Comparison of ENCODE assay signal across 11 cellular contexts in genomic region chr22:39478461-39478860, GRCh38. TPM values are rescaled to one million over a fixed set of nuclear protein-coding genes. Genes with fewer than 3 reads are reported as not detected.
A peak's percentile ranks its signal among the peaks of the same experiment; 100 is the strongest.
DNase-seq lines count a peak whose midpoint lies in the region; ATAC-seq and TF ChIP-seq lines count a peak whose summit lies in the region.
"Had no signal": no experiment of that assay in that cellular context is flagged by ENCODE, and none has a peak within 500 bp of the region (broad histone marks: within the 10 kb centered on the region; RNA-seq: fewer than 3 reads in every experiment).

No MANE protein-coding gene starts in this region.

- no peak overlapping the region for H3K4me3 ChIP-seq in Karpas-422 (ENCODE audit: low read length)

- ATAC-seq in SK-N-SH treated with all-trans-retinoic acid at 6 μM for 48 hours (peak; percentile 45; the same call in 1 of the 3 replicates), foreskin keratinocyte (peak; percentile 46), GM19023 (IDR thresholded peaks at IDR 0.05; ENCODE audit: unreplicated experiment) (no peak)
- ATAC-seq: T-cell had no signal

- no peak for TF ChIP-seq CTCF in foreskin keratinocyte (conservative IDR thresholded peaks at IDR 0.05)

- intact Hi-C loops in activated CD4-positive, alpha-beta T cell treated with anti-CD3 and anti-CD28 coated beads, Interleukin-2, amount 10 ng/mL, durations not matched to agents 24 days and 14 days (cut with micrococcal nuclease), result no loop called here

- H3K4me1 Mint-ChIP-seq in activated CD4-positive, alpha-beta T cell treated with anti-CD3 and anti-CD28 coated beads, Interleukin-2, amount 10 ng/mL, durations not matched to agents 24 days and 14 days, result no peaks in the 10 kb centered on the region
- H3K4me1 Mint-ChIP-seq: T-cell had no signal

- H3K36me3 Mint-ChIP-seq in activated CD4-positive, alpha-beta T cell treated with anti-CD3 and anti-CD28 coated beads, Interleukin-2, amount 10 ng/mL, durations not matched to agents 24 days and 14 days (ENCODE audit: low read depth), result no peaks in the 10 kb centered on the region
- H3K36me3 Mint-ChIP-seq: naive B cell, T-cell had no signal

- H3K27ac ChIP-seq in foreskin keratinocyte (no peak overlapping the region), Karpas-422 (ENCODE audit: low read length) (no peak overlapping the region)

- no peaks in the 10 kb centered on the region for H3K27me3 Mint-ChIP-seq in activated CD4-positive, alpha-beta T cell treated with anti-CD3 and anti-CD28 coated beads, Interleukin-2, amount 10 ng/mL, durations not matched to agents 24 days and 14 days
- H3K27me3 Mint-ChIP-seq: naive B cell, T-cell had no signal

- H4K20me1 ChIP-seq in Karpas-422 (ENCODE audit: insufficient read depth, low read depth, low read length), result peaks cover 81% of the 10 kb centered on the region

- no peaks in the 10 kb centered on the region for H3K9me3 Mint-ChIP-seq in activated CD4-positive, alpha-beta T cell treated with anti-CD3 and anti-CD28 coated beads, Interleukin-2, amount 10 ng/mL, durations not matched to agents 24 days and 14 days
- H3K9me3 Mint-ChIP-seq: naive B cell, T-cell had no signal

- H3K79me2 ChIP-seq in Karpas-422 (ENCODE audit: low read length), result peaks cover 84% of the 10 kb centered on the region

- H3K27ac Mint-ChIP-seq in activated CD4-positive, alpha-beta T cell treated with anti-CD3 and anti-CD28 coated beads, Interleukin-2, amount 10 ng/mL, durations not matched to agents 24 days and 14 days, result no peak overlapping the region
- H3K27ac Mint-ChIP-seq: T-cell had no signal

- H3K4me1 ChIP-seq in foreskin keratinocyte (no peaks in the 10 kb centered on the region), Karpas-422 (ENCODE audit: low read length) (peaks cover 29% of the 10 kb centered on the region)

- H3K9me2 ChIP-seq in Karpas-422 (replicated peaks; ENCODE audit: insufficient read depth, low read length), result no peaks in the 10 kb centered on the region

- no peak overlapping the region for H3K4me3 Mint-ChIP-seq in activated CD4-positive, alpha-beta T cell treated with anti-CD3 and anti-CD28 coated beads, Interleukin-2, amount 10 ng/mL, durations not matched to agents 24 days and 14 days
- H3K4me3 Mint-ChIP-seq: naive B cell, T-cell had no signal

- no peaks in the 10 kb centered on the region for H3K27me3 ChIP-seq in foreskin keratinocyte
- H3K27me3 ChIP-seq in Karpas-422 (ENCODE audit: low read length), result no peaks in the 10 kb centered on the region

- peaks cover 59% of the 10 kb centered on the region for H3K36me3 ChIP-seq in Karpas-422 (ENCODE audit: insufficient read depth, low read length)

- H2AFZ ChIP-seq in Karpas-422 (ENCODE audit: low read length), result no peak overlapping the region

- H3K9ac ChIP-seq in Karpas-422 (ENCODE audit: low read length), result no peak overlapping the region

- peak; percentile 81 for DNase-seq in activated CD4-positive, alpha-beta T cell treated with anti-CD3 and anti-CD28 coated beads, Interleukin-2, amount 10 ng/mL, durations not matched to agents 24 days and 14 days
- DNase-seq in activated CD4-positive, alpha-beta T cell treated with anti-CD3 and anti-CD28 coated beads, Interleukin-2, amount 50 U/mL, for 4 hours, result no peak
- no peak for DNase-seq in foreskin keratinocyte
- peak; percentile 12 for DNase-seq in stimulated activated CD4-positive, alpha-beta T cell treated with anti-CD3 and anti-CD28 coated beads, Interleukin-1b, Interleukin-23, amount 100 ng/mL, for 48 hours
- DNase-seq in Karpas-422, result no peak
- DNase-seq in NCI-H2171 treated with DMSO at 0.1 percent for 48 hours (lab: John Stamatoyannopoulos, UW), result no peak
- DNase-seq: GF-D8, naive B cell had no signal

- no peaks in the 10 kb centered on the region for H3K9me3 ChIP-seq in Karpas-422 (ENCODE audit: low read length)

- H3K4me2 ChIP-seq in Karpas-422 (ENCODE audit: low read depth, low read length, poor library complexity, severe bottlenecking), result no peak overlapping the region

TF ChIP-seq in SK-N-SH treated with all-trans-retinoic acid at 6 μM for 48 hours, 23 proteins besides CTCF, POLR2A, EP300 and RAD21:
- TF ChIP-seq SNAI2 (CRISPR knock-in tag; IDR thresholded peaks at IDR 0.05), result no peak
- TF ChIP-seq ZNF565 (CRISPR knock-in tag; conservative IDR thresholded peaks at IDR 0.05; ENCODE audit: low read depth), result no peak
- TF ChIP-seq CSRNP3 (CRISPR knock-in tag; IDR thresholded peaks at IDR 0.05), result no peak
- TF ChIP-seq ARNTL (CRISPR knock-in tag; IDR thresholded peaks at IDR 0.05; ENCODE audit: borderline replicate concordance, low read depth), result no peak
- TF ChIP-seq ZC3H10 (CRISPR knock-in tag; IDR thresholded peaks at IDR 0.05), result no peak
- TF ChIP-seq BACH2 (CRISPR knock-in tag; IDR thresholded peaks at IDR 0.05; ENCODE audit: borderline replicate concordance), result no peak
- no peak for TF ChIP-seq TOX (CRISPR knock-in tag; IDR thresholded peaks at IDR 0.05; ENCODE audit: borderline replicate concordance)
- no peak for TF ChIP-seq CREB5 (CRISPR knock-in tag; IDR thresholded peaks at IDR 0.05; ENCODE audit: low read depth)

RNA-seq across cellular contexts. Expression of gene MGAT3, which starts 21.6 kb away (rescaled TPM):
- total RNA-seq in activated CD4-positive, alpha-beta T cell treated with anti-CD3 and anti-CD28 coated beads, Interleukin-2, amount 10 ng/mL, durations not matched to agents 24 days and 14 days, result 0.90 and 1.9 TPM in 2 replicates
- not detected in 2 replicates for total RNA-seq in foreskin keratinocyte
- not detected in 2 replicates for polyA plus RNA-seq in foreskin keratinocyte
- total RNA-seq in Karpas-422 (2014; rRNA removed; shearing (Covaris generic); ENCODE audit: low replicate concordance), result 34.8 and 52.7 TPM in 2 replicates

RNA-seq across cellular contexts. Expression of gene MIEF1, which starts 23.6 kb away (rescaled TPM):
- 53.7 and 54.8 TPM in 2 replicates for total RNA-seq in activated CD4-positive, alpha-beta T cell treated with anti-CD3 and anti-CD28 coated beads, Interleukin-2, amount 10 ng/mL, durations not matched to agents 24 days and 14 days
- 27.6 and 28.0 TPM in 2 replicates for total RNA-seq in foreskin keratinocyte
- polyA plus RNA-seq in foreskin keratinocyte, result 10.0 and 11.2 TPM in 2 replicates
- total RNA-seq in Karpas-422 (2014; rRNA removed; shearing (Covaris generic); ENCODE audit: low replicate concordance), result 23.2 and 25.0 TPM in 2 replicates

RNA-seq across cellular contexts. Expression of gene ATF4, which starts 41.9 kb away (rescaled TPM):
- 392 and 393 TPM in 2 replicates for total RNA-seq in activated CD4-positive, alpha-beta T cell treated with anti-CD3 and anti-CD28 coated beads, Interleukin-2, amount 10 ng/mL, durations not matched to agents 24 days and 14 days
- 541 and 610 TPM in 2 replicates for total RNA-seq in foreskin keratinocyte
- polyA plus RNA-seq in foreskin keratinocyte, result 662 and 690 TPM in 2 replicates
- 543 and 666 TPM in 2 replicates for total RNA-seq in Karpas-422 (2014; rRNA removed; shearing (Covaris generic); ENCODE audit: low replicate concordance)

RNA-seq across cellular contexts. Expression of gene RPS19BP1, which starts 54.1 kb away (rescaled TPM):
- 96.2 and 96.9 TPM in 2 replicates for total RNA-seq in activated CD4-positive, alpha-beta T cell treated with anti-CD3 and anti-CD28 coated beads, Interleukin-2, amount 10 ng/mL, durations not matched to agents 24 days and 14 days
- 117 and 125 TPM in 2 replicates for total RNA-seq in foreskin keratinocyte
- 192 TPM in 2 replicates for polyA plus RNA-seq in foreskin keratinocyte
- total RNA-seq in Karpas-422 (2014; rRNA removed; shearing (Covaris generic); ENCODE audit: low replicate concordance), result 91.1 and 198 TPM in 2 replicates

Comparison
In these comparisons a context has a peak if more than half of its experiments do, and no peak if none do; other contexts are left out.
1. DNase-seq: peak in activated CD4-positive, alpha-beta T cell treated with anti-CD3 and anti-CD28 coated beads, Interleukin-2, amount 10 ng/mL, durations not matched to agents 24 days and 14 days (single experiment) and stimulated activated CD4-positive, alpha-beta T cell treated with anti-CD3 and anti-CD28 coated beads, Interleukin-1b, Interleukin-23, amount 100 ng/mL, for 48 hours (single experiment); none in activated CD4-positive, alpha-beta T cell treated with anti-CD3 and anti-CD28 coated beads, Interleukin-2, amount 50 U/mL, for 4 hours (0 of 2), foreskin keratinocyte (0 of 2), Karpas-422 (single experiment) and NCI-H2171 treated with DMSO at 0.1 percent for 48 hours (single experiment).
2. RNA of gene MGAT3, which starts 21.6 kb away (total RNA-seq): 34.8 to 52.7 TPM in Karpas-422; 0.90 to 1.9 TPM in activated CD4-positive, alpha-beta T cell treated with anti-CD3 and anti-CD28 coated beads, Interleukin-2, amount 10 ng/mL, durations not matched to agents 24 days and 14 days and not detected in foreskin keratinocyte; every median in the first group is over 10 times any median in the second.